19 cellular contexts compared by ENCODE assay signal in the genomic region with DNA sequence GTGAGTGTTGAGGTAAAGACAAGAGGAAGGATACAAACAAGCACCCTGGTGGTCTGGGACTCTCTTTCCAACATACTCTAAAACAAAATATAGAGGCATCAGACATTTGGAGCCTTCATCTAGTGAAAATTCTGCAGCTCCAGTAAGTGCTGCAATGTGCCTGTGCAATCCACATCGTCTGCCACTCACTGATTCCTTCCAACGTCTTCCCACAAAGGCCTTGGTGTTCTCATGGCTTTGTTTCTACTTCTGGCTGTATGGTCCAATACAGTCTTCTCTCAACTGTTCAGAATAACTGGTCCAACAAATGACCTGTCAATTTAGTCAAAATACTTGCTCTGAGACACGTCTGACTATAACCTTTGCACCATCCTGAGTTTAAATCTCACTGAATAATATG.
DNase-seq lines count a peak whose midpoint lies in the region; ATAC-seq and TF ChIP-seq lines count a peak whose summit lies in the region.
"Had no signal": no experiment of that assay in that cellular context is flagged by ENCODE, and none has a peak within 500 bp of the region (broad histone marks: within the 10 kb centered on the region; RNA-seq: fewer than 3 reads in every experiment).

No MANE protein-coding gene starts in this region.

- peak overlapping the region; percentile 17 for H3K27ac Mint-ChIP-seq in progenitor cell of endocrine pancreas
- H3K27ac Mint-ChIP-seq: CD4-positive, alpha-beta T cell; HFFc6 had no signal

- H3K4me3 Mint-ChIP-seq in progenitor cell of endocrine pancreas (ENCODE audit: low read depth): no peak overlapping the region
- H3K4me3 Mint-ChIP-seq: CD4-positive, alpha-beta T cell; HFFc6 had no signal

- DNase-seq in Ammon's horn (ENCODE audit: low spot score): peak; percentile 72
- peak; percentile 75 for DNase-seq in medulla oblongata (ENCODE audit: extremely low spot score)
- no peak for DNase-seq in progenitor cell of endocrine pancreas (ENCODE audit: low spot score, unreplicated experiment)
- no peak for DNase-seq in activated CD4-positive, alpha-beta T cell treated with anti-CD3 and anti-CD28 coated beads, Interleukin-2, amount 50 U/mL, for 1 hour
- DNase-seq in NCI-H748 (lab: John Stamatoyannopoulos, UW; ENCODE audit: unreplicated experiment): no peak
- DNase-seq in NCI-H128 (lab: John Stamatoyannopoulos, UW; ENCODE audit: unreplicated experiment): no peak
- DNase-seq: 8988T; BE2C; C1 segment of cervical spinal cord; Caco-2; CD4-positive, alpha-beta T cell; GDM1; GOT3; H7; HFFc6 had no signal

- H3K4me1 Mint-ChIP-seq in progenitor cell of endocrine pancreas (ENCODE audit: low read depth): peaks cover 19% of the 10 kb centered on the region

- H3K27ac ChIP-seq in cingulate gyrus (ENCODE audit: low read depth, low read length): peak overlapping the region; percentile 80
- H3K27ac ChIP-seq: HL-60 had no signal

- H3K9me3 Mint-ChIP-seq in progenitor cell of endocrine pancreas (ENCODE audit: low read depth): no peaks in the 10 kb centered on the region
- H3K9me3 Mint-ChIP-seq: CD4-positive, alpha-beta T cell; HFFc6 had no signal

- no peak for ATAC-seq in GM18520 (IDR thresholded peaks at IDR 0.05; ENCODE audit: unreplicated experiment)
- ATAC-seq: HCT116 had no signal

- peaks cover 12% of the 10 kb centered on the region for H3K36me3 Mint-ChIP-seq in progenitor cell of endocrine pancreas (ENCODE audit: insufficient read depth)

- no peak for TF ChIP-seq CTCF in progenitor cell of endocrine pancreas (IDR thresholded peaks at IDR 0.05; ENCODE audit: unreplicated experiment)

- H3K27me3 Mint-ChIP-seq in progenitor cell of endocrine pancreas: no peaks in the 10 kb centered on the region
- H3K27me3 Mint-ChIP-seq: CD4-positive, alpha-beta T cell had no signal

Comparison
In these comparisons a context has a peak if more than half of its experiments do, and no peak if none do; other contexts are left out.
1. DNase-seq: peak in Ammon's horn (single experiment) and medulla oblongata (single experiment); none in progenitor cell of endocrine pancreas (single experiment), activated CD4-positive, alpha-beta T cell treated with anti-CD3 and anti-CD28 coated beads, Interleukin-2, amount 50 U/mL, for 1 hour (single experiment), NCI-H748 (single experiment) and NCI-H128 (single experiment).